Comparison of ENCODE assay signal across 9 cellular contexts in the genomic region with DNA sequence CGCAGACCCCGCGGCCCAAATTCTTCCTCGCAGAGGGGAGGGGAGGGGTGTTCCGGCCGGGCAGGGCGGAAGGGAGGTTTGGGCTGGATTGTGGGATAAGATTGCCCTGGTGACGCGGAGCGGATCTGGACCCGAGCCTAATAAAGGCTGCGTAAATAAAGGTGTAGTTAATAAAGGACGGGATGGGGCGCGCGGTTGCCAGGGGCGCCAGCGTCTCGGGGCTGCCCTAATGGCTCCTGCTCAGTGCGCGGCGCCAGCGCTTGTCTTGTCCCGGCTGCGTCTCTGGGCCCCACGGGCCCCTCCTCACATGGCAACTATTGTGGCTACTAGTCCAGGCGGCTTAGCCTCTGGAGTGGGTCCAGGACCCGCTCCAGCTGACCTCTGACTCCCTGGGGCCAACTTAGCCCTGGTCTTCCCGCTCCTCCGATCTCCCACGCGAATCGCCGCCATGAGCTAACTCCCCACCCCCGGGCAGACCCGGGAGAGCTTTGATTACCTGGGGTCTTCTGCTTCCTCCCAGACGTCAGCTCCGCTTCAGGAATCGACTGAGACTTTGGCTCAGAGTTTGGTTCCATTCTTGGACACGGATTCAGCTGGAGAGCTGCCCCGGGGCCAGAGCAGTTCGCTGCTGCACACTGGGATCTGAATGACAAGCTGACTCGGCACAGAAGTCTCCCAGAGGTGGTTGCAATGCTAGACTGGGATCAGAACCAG. TPM values are rescaled to one million over a fixed set of nuclear protein-coding genes. Genes with fewer than 3 reads are reported as not detected.
A peak's percentile ranks its signal among the peaks of the same experiment; 100 is the strongest.
DNase-seq lines count a peak whose midpoint lies in the region; ATAC-seq, FAIRE-seq and TF ChIP-seq lines count a peak whose summit lies in the region.
"Had no signal": no experiment of that assay in that cellular context is flagged by ENCODE, and none has a peak within 500 bp of the region (broad histone marks: within the 10 kb centered on the region; RNA-seq: fewer than 3 reads in every experiment).

No MANE protein-coding gene starts in this region.

- H3K36me3 ChIP-seq in heart right ventricle = no peaks in the 10 kb centered on the region
- H3K36me3 ChIP-seq in small intestine (ENCODE audit: control insufficient read depth in 2 of 2, insufficient read depth in 2 of 2, low read length in 2 of 2) = no peaks in the 10 kb centered on the region

- H3K9me3 ChIP-seq in T-helper 17 cell (ENCODE audit: control insufficient read depth, low read length, poor library complexity, severe bottlenecking) (no peaks in the 10 kb centered on the region), heart right ventricle (peaks cover 0 to 5% (median 0%) of the 10 kb centered on the region in 11 donors), small intestine (ENCODE audit: control insufficient read depth, low read depth) (no peaks in the 10 kb centered on the region)

- H3K4me3 ChIP-seq in heart right ventricle (peak overlapping the region; percentile 46 to 78 (median 67)), small intestine (ENCODE audit: low read depth in 1 of 2, low read length in 2 of 2) (peak overlapping the region; percentile 3 to 42)

- peaks cover 55% of the 10 kb centered on the region for H3K27me3 Mint-ChIP-seq in T-helper 17 cell

- DNase-seq in T-helper 17 cell = no peak
- DNase-seq in heart right ventricle = peak; percentile 32 to 43
- DNase-seq in small intestine = peak; percentile 37
- DNase-seq in COLO668 (lab: John Stamatoyannopoulos, UW; ENCODE audit: unreplicated experiment) = no peak
- no peak for DNase-seq in stimulated activated naive CD4-positive, alpha-beta T cell (lab: John Stamatoyannopoulos, UW)
- no peak for DNase-seq in LoVo (ENCODE audit: low spot score)

- no peak for FAIRE-seq in small intestine (lab: Jason Lieb, UNC)

- H3K27ac ChIP-seq in heart right ventricle = peak overlapping the region in 9 of 10 donors; percentile 19 to 83 (median 70)
- H3K27ac ChIP-seq in small intestine (ENCODE audit: low read depth in 1 of 2, low read length in 1 of 2) = no peak overlapping the region

- intact Hi-C loops in heart right ventricle (cut with DNase I) = loop anchor here in 8 of 10 donors (2.0 to 10.0 kb wide), 4 partner anchors 167 to 729 kb away; no protein-coding TSS in a partner anchor

- H3K27ac Mint-ChIP-seq in T-helper 17 cell = peak overlapping the region; percentile 65

- H3K4me1 ChIP-seq in heart right ventricle = peaks cover 0 to 23% (median 8%) of the 10 kb centered on the region in 9 donors
- H3K4me1 ChIP-seq in small intestine (ENCODE audit: control insufficient read depth in 2 of 2, insufficient read depth in 1 of 2, low read depth in 1 of 2, low read length in 1 of 2) = no peaks in the 10 kb centered on the region

- WGBS in heart right ventricle, 2 donors = 4 to 7% methylated on average over 43 of the region's 43 CpGs
- 5 to 11% (median 10%) methylated on average over 40 to 43 of the region's 43 CpGs for WGBS in small intestine, 3 donors

- H3K4me1 Mint-ChIP-seq in T-helper 17 cell = peaks cover 3% of the 10 kb centered on the region

- H3K4me3 Mint-ChIP-seq in T-helper 17 cell = peak overlapping the region; percentile 73

- no peaks in the 10 kb centered on the region for H3K36me3 Mint-ChIP-seq in T-helper 17 cell (ENCODE audit: low read depth)

- TF ChIP-seq CTCF in heart right ventricle (IDR thresholded peaks at IDR 0.05) = no peak

- ATAC-seq in GM19395 (IDR thresholded peaks at IDR 0.05; ENCODE audit: unreplicated experiment) (peak; percentile 48), T-helper 17 cell (no peak), heart right ventricle (peak; percentile 53 to 82 (median 78)), GM19455 (IDR thresholded peaks at IDR 0.05; ENCODE audit: unreplicated experiment) (no peak)

- H3K27me3 ChIP-seq in heart right ventricle = peaks cover 0 to 38% (median 0%) of the 10 kb centered on the region in 7 donors
- peaks cover 0 to 1% of the 10 kb centered on the region in 2 donors for H3K27me3 ChIP-seq in small intestine (ENCODE audit: control insufficient read depth in 2 of 2, insufficient read depth in 2 of 2, low read length in 2 of 2)

RNA-seq across cellular contexts. Expression of a gene that starts 36.5 kb away (rescaled TPM):
- total RNA-seq in T-helper 17 cell (not detected), heart right ventricle (under 1 TPM in 2 of 10 donors, not detected in 8; 0.21 TPM)
- polyA plus RNA-seq in heart right ventricle (not detected), small intestine (not detected)
- total RNA-seq: glomerular endothelial cell had no signal

RNA-seq across cellular contexts. Expression of a gene that starts 39.8 kb away (rescaled TPM):
- 1 to 10 TPM in 1 of 2 donors, under 1 TPM in 1; 0.10 to 2.3 TPM for total RNA-seq in T-helper 17 cell
- 10 to 100 TPM in 4 of 10 donors, 1 to 10 TPM in 6; 4.8 to 19.6 (median 9.5) TPM for total RNA-seq in heart right ventricle
- 1 to 10 TPM in 1 of 2 donors, under 1 TPM in 1; 0.61 to 2.4 TPM for polyA plus RNA-seq in heart right ventricle
- 10 to 100 TPM in 1 of 3 donors, 1 to 10 TPM in 2; 4.7 to 10.3 (median 6.0) TPM for polyA plus RNA-seq in small intestine

Comparison
In these comparisons a context has a peak if more than half of its experiments do, and no peak if none do; other contexts are left out.
1. ATAC-seq: peak in GM19395 (single experiment) and heart right ventricle (8 of 8); none in T-helper 17 cell (single experiment) and GM19455 (single experiment).
2. DNase-seq: peak in heart right ventricle (2 of 2) and small intestine (single experiment); none in T-helper 17 cell (0 of 3), COLO668 (single experiment), stimulated activated naive CD4-positive, alpha-beta T cell (0 of 6) and LoVo (single experiment).
3. H3K27ac ChIP-seq: peak in heart right ventricle (9 of 10); none in small intestine (0 of 2).